ENCODE assay signal across 21 cellular contexts in the genomic region with DNA sequence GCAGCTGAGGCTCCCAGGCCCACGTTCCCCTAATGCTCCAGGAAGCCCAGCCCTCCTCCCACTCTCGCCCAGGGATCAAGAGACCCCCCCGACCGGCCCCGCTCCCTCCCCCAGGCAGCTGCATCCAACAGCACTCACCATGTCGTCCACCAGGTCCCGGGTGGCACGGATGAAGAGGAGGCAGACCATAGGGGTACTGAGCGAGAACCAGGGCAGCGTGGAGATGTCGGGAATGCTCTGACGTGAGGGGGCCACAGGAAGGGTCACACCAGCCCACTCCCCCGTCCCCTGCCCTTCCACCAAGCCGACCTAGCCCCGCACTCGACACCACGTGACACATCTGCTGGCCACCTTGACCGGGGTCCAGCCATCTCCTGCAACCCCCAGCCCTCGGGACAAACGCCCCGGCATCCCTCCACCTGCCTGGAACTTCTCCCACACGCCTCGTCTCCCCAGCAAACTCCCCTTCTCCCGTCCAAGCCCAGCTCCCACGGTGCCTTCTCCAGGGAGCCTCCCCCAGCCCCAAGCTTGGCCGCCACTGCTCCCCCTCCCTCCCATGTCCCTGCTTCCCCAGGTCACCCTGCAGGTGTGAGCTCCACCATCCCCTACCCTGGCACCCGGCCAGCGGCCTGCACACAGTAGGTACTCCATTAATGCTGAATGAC. TPM values are rescaled to one million over a fixed set of nuclear protein-coding genes. Genes with fewer than 3 reads are reported as not detected.
A peak's percentile ranks its signal among the peaks of the same experiment; 100 is the strongest.
DNase-seq lines count a peak whose midpoint lies in the region; ATAC-seq, FAIRE-seq and TF ChIP-seq lines count a peak whose summit lies in the region.
"Had no signal": no experiment of that assay in that cellular context is flagged by ENCODE, and none has a peak within 500 bp of the region (broad histone marks: within the 10 kb centered on the region; RNA-seq: fewer than 3 reads in every experiment).

No MANE protein-coding gene starts in this region.

- WGBS in H1 (ENCODE audit: extremely low coverage in 1 of 2, insufficient coverage in 1 of 2, insufficient read length in 1 of 2, insufficient replicate concordance in 2 of 2, low coverage in 1 of 2, low lambda C conversion rate in 2 of 2, missing lambda C conversion rate in 1 of 2), 2 experiments, result 80% methylated on average over 18 of the region's 28 CpGs; no CpG with 5 or more reads in 1 of the 2 experiments
- no CpG with 5 or more reads among the region's 28 CpGs for WGBS in neuronal stem cell (ENCODE audit: extremely low coverage in 2 of 2, insufficient read length in 2 of 2, insufficient replicate concordance in 1 of 2), 2 donors

- no peaks in the 10 kb centered on the region for H3K9me3 Mint-ChIP-seq in activated T-cell treated with anti-CD3 and anti-CD28 coated beads, Interleukin-2, amount 50 U/mL, for 72 hours
- H3K9me3 Mint-ChIP-seq in activated CD4-positive, alpha-beta memory T cell treated with anti-CD3 and anti-CD28 coated beads for 36 hours, result no peaks in the 10 kb centered on the region
- H3K9me3 Mint-ChIP-seq: CD4-positive, CD25-positive, alpha-beta regulatory T cell; CD8-positive, alpha-beta T cell; H9 had no signal

- H2BK12ac ChIP-seq in H1 (ENCODE audit: low read depth, low read length), result no peak overlapping the region
- no peak overlapping the region for H2BK12ac ChIP-seq in neuronal stem cell (ENCODE audit: low read length)

- H3K27ac ChIP-seq in H1 (ENCODE audit: low read depth, low read length) (no peak overlapping the region), neuronal stem cell (replicated peaks; ENCODE audit: low read length) (no peak overlapping the region), uterus (no peak overlapping the region)
- H3K27ac ChIP-seq: BLaER1, C4-2B, GM23248 had no signal

- no peak for ATAC-seq in activated T-cell treated with anti-CD3 and anti-CD28 coated beads, Interleukin-2, amount 50 U/mL, for 72 hours (replicated peaks in 1 of 2)
- ATAC-seq: CD8-positive, alpha-beta T cell; HCT116 had no signal

- H3K4me3 Mint-ChIP-seq in activated T-cell treated with anti-CD3 and anti-CD28 coated beads, Interleukin-2, amount 50 U/mL, for 72 hours, result no peak overlapping the region
- H3K4me3 Mint-ChIP-seq in activated CD4-positive, alpha-beta memory T cell treated with anti-CD3 and anti-CD28 coated beads for 36 hours, result no peak overlapping the region
- H3K4me3 Mint-ChIP-seq: CD8-positive, alpha-beta T cell; H9 had no signal

- no peaks in the 10 kb centered on the region for H3K9me3 ChIP-seq in H1 (ENCODE audit: insufficient read depth in 2 of 2, low read depth in 1 of 2, low read length in 1 of 2)
- H3K9me3 ChIP-seq in neuronal stem cell (replicated peaks in 1 of 2; ENCODE audit: control insufficient read depth in 2 of 2, insufficient read depth in 1 of 2, low read depth in 1 of 2, low read length in 2 of 2), result no peaks in the 10 kb centered on the region
- H3K9me3 ChIP-seq in uterus, result no peaks in the 10 kb centered on the region
- H3K9me3 ChIP-seq: BLaER1, Caco-2 had no signal

- no peaks in the 10 kb centered on the region for H3K79me2 ChIP-seq in H1 (ENCODE audit: control insufficient read depth in 1 of 2, insufficient read depth in 2 of 2, low read length in 2 of 2)

- DNase-seq in H1 (ENCODE audit: low read depth in 1 of 2, low spot score in 2 of 2), result no peak
- DNase-seq in neuronal stem cell (ENCODE audit: low spot score), result no peak
- DNase-seq in uterus, result no peak
- no peak for DNase-seq in activated T-cell treated with anti-CD3 and anti-CD28 coated beads, Interleukin-2, amount 50 U/mL, for 72 hours
- no peak for DNase-seq in activated CD4-positive, alpha-beta memory T cell treated with anti-CD3 and anti-CD28 coated beads for 36 hours
- DNase-seq: Caco-2; CD4-positive, CD25-positive, alpha-beta regulatory T cell; CD8-positive, alpha-beta T cell; DMS153; DND-41; GM23248; H9 had no signal

- no peak for FAIRE-seq in H1 (lab: Jason Lieb, UNC)
- FAIRE-seq: G401.6, GM12892 had no signal

- no peak overlapping the region for H2AK5ac ChIP-seq in H1 (ENCODE audit: low read depth, low read length)
- peak overlapping the region; percentile 60 for H2AK5ac ChIP-seq in neuronal stem cell (ENCODE audit: low read depth, low read length)

- intact Hi-C loops in uterus (cut with DNase I; ENCODE audit: low total_unique reads), result no loop called here
- intact Hi-C loops in activated CD4-positive, alpha-beta memory T cell treated with anti-CD3 and anti-CD28 coated beads for 36 hours (cut with micrococcal nuclease), result no loop called here

- no peak overlapping the region for H3K18ac ChIP-seq in H1 (ENCODE audit: extremely low read depth, low read length)
- H3K18ac ChIP-seq in neuronal stem cell (ENCODE audit: low read length), result peak overlapping the region; percentile 52

- no peak for TF ChIP-seq RAD21 in Ishikawa (IDR thresholded peaks at IDR 0.05; ENCODE audit: low read depth)
- no peak for TF ChIP-seq RAD21 in H1 (IDR thresholded peaks at IDR 0.05 in 1 of 2, conservative IDR thresholded peaks at IDR 0.05 in 1 of 2; ENCODE audit: low read depth in 2 of 2, low read length in 2 of 2)

- H2BK5ac ChIP-seq in H1 (ENCODE audit: low read depth, low read length) (0 out of 2 replicates have a peak overlapping the region, but pooled peaks have one; percentile 16), neuronal stem cell (ENCODE audit: low read length) (no peak overlapping the region)

- TF ChIP-seq CTCF in H1 (IDR thresholded peaks at IDR 0.05; ENCODE audit: control extremely low read depth in 1 of 3, insufficient read depth in 1 of 3, low read depth in 1 of 3, low read length in 3 of 3) (no peak), uterus (IDR thresholded peaks at IDR 0.05) (no peak)

- no peaks in the 10 kb centered on the region for H3K27me3 Mint-ChIP-seq in activated T-cell treated with anti-CD3 and anti-CD28 coated beads, Interleukin-2, amount 50 U/mL, for 72 hours (ENCODE audit: low read depth)
- H3K27me3 Mint-ChIP-seq in activated CD4-positive, alpha-beta memory T cell treated with anti-CD3 and anti-CD28 coated beads for 36 hours, result no peaks in the 10 kb centered on the region
- H3K27me3 Mint-ChIP-seq: CD4-positive, CD25-positive, alpha-beta regulatory T cell had no signal

- H3K14ac ChIP-seq in H1 (ENCODE audit: insufficient read length) (no peak overlapping the region), neuronal stem cell (ENCODE audit: low read length) (no peak overlapping the region)

- CTCF ChIA-PET in H1 (lab: Charles Lee; ENCODE audit: partially characterized antibody), result interaction anchor here (0.6 to 6.2 kb wide), 10 partner anchors 11 to 261 kb away, joined by 3 to 73 read pairs (median 4); no protein-coding TSS in a partner anchor
- CTCF ChIA-PET in activated CD4-positive, alpha-beta memory T cell treated with anti-CD3 and anti-CD28 coated beads for 36 hours (lab: Charles Lee), result no interaction called here

- H4K8ac ChIP-seq in H1 (ENCODE audit: extremely low read depth, insufficient read depth, low read length) (peak overlapping the region; percentile 51; the same call in 1 of the 2 replicates), neuronal stem cell (ENCODE audit: low read depth, low read length) (no peak overlapping the region)

- H3K27me3 ChIP-seq in H1 (replicated peaks in 1 of 4; ENCODE audit: control insufficient read depth in 3 of 4, extremely low read depth in 1 of 4, insufficient read depth in 3 of 4, low read length in 3 of 4) (peaks cover 0 to 6% (median 0%) of the 10 kb centered on the region in 4 experiments; a peak in 3 of 7 replicates), neuronal stem cell (ENCODE audit: control insufficient read depth in 3 of 3, insufficient read depth in 3 of 3, low read depth in 1 of 3, low read length in 3 of 3) (peaks cover 0 to 5% (median 3%) of the 10 kb centered on the region in 3 experiments), uterus (no peaks in the 10 kb centered on the region)
- H3K27me3 ChIP-seq: BLaER1 had no signal

- POLR2A ChIA-PET in H1 (lab: Charles Lee; ENCODE audit: partially characterized antibody), result no interaction called here
- POLR2A ChIA-PET in activated CD4-positive, alpha-beta memory T cell treated with anti-CD3 and anti-CD28 coated beads for 36 hours (lab: Charles Lee), result no interaction called here

- H3K4me2 ChIP-seq in H1 (ENCODE audit: insufficient read depth in 1 of 2, low read depth in 2 of 2, low read length in 2 of 2) (no peak overlapping the region), neuronal stem cell (ENCODE audit: insufficient read depth, low read length, poor library complexity, severe bottlenecking) (no peak overlapping the region)
- H3K4me2 ChIP-seq: BLaER1 had no signal

- H3K23ac ChIP-seq in H1 (ENCODE audit: insufficient read length) (no peak overlapping the region), neuronal stem cell (ENCODE audit: low read depth, low read length, poor library complexity) (peak overlapping the region; percentile 65)

- H3K4ac ChIP-seq in H1 (replicated peaks; ENCODE audit: insufficient read length, low read depth, low read length) (no peak overlapping the region), neuronal stem cell (ENCODE audit: low read length) (no peak overlapping the region)

- H4K20me1 ChIP-seq in H1 (replicated peaks in 1 of 2; ENCODE audit: control insufficient read depth in 1 of 2, insufficient read depth in 2 of 2, low read length in 2 of 2), result no peaks in the 10 kb centered on the region
- H4K20me1 ChIP-seq: BLaER1 had no signal

- no peak overlapping the region for H3K9ac ChIP-seq in H1 (replicated peaks in 1 of 4; ENCODE audit: extremely low read depth in 1 of 4, low read depth in 3 of 4, low read length in 3 of 4)
- H3K9ac ChIP-seq in neuronal stem cell (ENCODE audit: low read depth, low read length, poor library complexity), result no peak overlapping the region
- H3K9ac ChIP-seq: BLaER1, GM23248 had no signal

- no peak overlapping the region for H2BK120ac ChIP-seq in H1 (replicated peaks; ENCODE audit: low read depth, low read length)
- peak overlapping the region; percentile 1 for H2BK120ac ChIP-seq in neuronal stem cell (ENCODE audit: low read depth, low read length)

- H3K56ac ChIP-seq in H1 (replicated peaks; ENCODE audit: insufficient read length, low read depth, low read length), result no peak overlapping the region

- no peak overlapping the region for H2BK20ac ChIP-seq in H1 (ENCODE audit: low read length)

- H2BK15ac ChIP-seq in H1 (ENCODE audit: low read length), result no peak overlapping the region
- peak overlapping the region; percentile 49 for H2BK15ac ChIP-seq in neuronal stem cell (ENCODE audit: low read length)

- no peaks in the 10 kb centered on the region; the same call in 1 of the 2 replicates for H3K23me2 ChIP-seq in H1 (ENCODE audit: low read depth, low read length)

- no peak overlapping the region for H4K91ac ChIP-seq in H1 (replicated peaks; ENCODE audit: insufficient read length, low read length)
- H4K91ac ChIP-seq in neuronal stem cell (ENCODE audit: low read depth, low read length, poor library complexity), result no peak overlapping the region

- H4K5ac ChIP-seq in H1 (ENCODE audit: insufficient read length, low read depth, low read length), result no peak overlapping the region

- H3K36me3 Mint-ChIP-seq in activated T-cell treated with anti-CD3 and anti-CD28 coated beads, Interleukin-2, amount 50 U/mL, for 72 hours (ENCODE audit: insufficient read depth in 2 of 2), result no peaks in the 10 kb centered on the region
- H3K36me3 Mint-ChIP-seq in activated CD4-positive, alpha-beta memory T cell treated with anti-CD3 and anti-CD28 coated beads for 36 hours, result no peaks in the 10 kb centered on the region
- H3K36me3 Mint-ChIP-seq: CD4-positive, CD25-positive, alpha-beta regulatory T cell; CD8-positive, alpha-beta T cell had no signal

- H3K27ac Mint-ChIP-seq in activated T-cell treated with anti-CD3 and anti-CD28 coated beads, Interleukin-2, amount 50 U/mL, for 72 hours, result no peak overlapping the region
- no peak overlapping the region for H3K27ac Mint-ChIP-seq in activated CD4-positive, alpha-beta memory T cell treated with anti-CD3 and anti-CD28 coated beads for 36 hours
- H3K27ac Mint-ChIP-seq: CD4-positive, CD25-positive, alpha-beta regulatory T cell; CD8-positive, alpha-beta T cell; H9 had no signal

- TF ChIP-seq EP300 in Ishikawa (IDR thresholded peaks at IDR 0.05; ENCODE audit: borderline replicate concordance) (no peak), H1 (IDR thresholded peaks at IDR 0.05; ENCODE audit: borderline replicate concordance in 1 of 2, low read depth in 2 of 2, low read length in 2 of 2) (no peak)

- TF ChIP-seq POLR2A in H1 (IDR thresholded peaks at IDR 0.05; ENCODE audit: control extremely low read depth in 1 of 2, low read depth in 2 of 2, low read length in 2 of 2), result no peak
- no peak for TF ChIP-seq POLR2A in uterus (IDR thresholded peaks at IDR 0.05)

- H2AFZ ChIP-seq in H1 (ENCODE audit: low read length), result no peak overlapping the region
- H2AFZ ChIP-seq in neuronal stem cell (ENCODE audit: low read length), result no peak overlapping the region
- H2AFZ ChIP-seq: GM23248 had no signal

- no peaks in the 10 kb centered on the region for H3K36me3 ChIP-seq in H1 (ENCODE audit: control insufficient read depth in 2 of 4, insufficient read depth in 4 of 4, low read length in 3 of 4)
- H3K36me3 ChIP-seq in neuronal stem cell (replicated peaks in 1 of 2; ENCODE audit: control insufficient read depth in 2 of 2, insufficient read depth in 2 of 2, low read length in 2 of 2), result no peaks in the 10 kb centered on the region
- H3K36me3 ChIP-seq in uterus, result no peaks in the 10 kb centered on the region

- H3K79me1 ChIP-seq in H1 (ENCODE audit: low read depth, low read length) (no peaks in the 10 kb centered on the region; the same call in 1 of the 2 replicates), neuronal stem cell (ENCODE audit: low read depth, low read length) (peaks cover 2% of the 10 kb centered on the region)

- H3K4me1 Mint-ChIP-seq in activated T-cell treated with anti-CD3 and anti-CD28 coated beads, Interleukin-2, amount 50 U/mL, for 72 hours (ENCODE audit: low read depth), result peaks cover 8% of the 10 kb centered on the region
- H3K4me1 Mint-ChIP-seq in activated CD4-positive, alpha-beta memory T cell treated with anti-CD3 and anti-CD28 coated beads for 36 hours (ENCODE audit: low read depth), result peaks cover 5% of the 10 kb centered on the region

- H3K4me3 ChIP-seq in H1 (ENCODE audit: extremely low read depth in 1 of 4, insufficient read depth in 2 of 4, low read depth in 3 of 4, low read length in 4 of 4), result no peak overlapping the region
- H3K4me3 ChIP-seq in neuronal stem cell (ENCODE audit: low read length in 2 of 2), result peak overlapping the region in 1 of 2 donors; percentile 17
- H3K4me3 ChIP-seq in uterus, result no peak overlapping the region
- H3K4me3 ChIP-seq: BLaER1, GM23248 had no signal

- H3K4me1 ChIP-seq in H1 (replicated peaks in 1 of 4; ENCODE audit: control insufficient read depth in 3 of 4, insufficient read depth in 4 of 4, low read length in 3 of 4), result no peaks in the 10 kb centered on the region
- H3K4me1 ChIP-seq in neuronal stem cell (ENCODE audit: control insufficient read depth in 2 of 2, insufficient read depth in 1 of 2, low read depth in 1 of 2, low read length in 2 of 2), result peaks cover 0 to 3% of the 10 kb centered on the region in 2 donors
- H3K4me1 ChIP-seq in uterus, result peaks cover 0 to 5% of the 10 kb centered on the region in 2 donors
- H3K4me1 ChIP-seq: Caco-2 had no signal

RNA-seq across cellular contexts. Expression of a gene that starts 4.9 kb away (rescaled TPM):
- total RNA-seq in H1 (2021; fragmentation: NEBNext Ultra II Directional; extraction: Animal tissue kit (Norgen Biotek cat#: 25700)), result 2.9 and 4.1 TPM in 2 replicates
- polyA plus RNA-seq in H1 (2011; rRNA removed), result 9.3 and 10.0 TPM in 2 replicates
- polyA plus RNA-seq in H1 (2011; cell fraction: cytosol; rRNA removed), result 9.1 TPM
- polyA plus RNA-seq in H1 (2011; cell fraction: nucleus; rRNA removed), result 19.8 TPM
- polyA plus RNA-seq in H1 (2012, experiment 1 of 2), result 4.2 to 8.7 TPM (median 7.7 TPM) in 4 replicates
- polyA plus RNA-seq in H1 (2012, experiment 2 of 2), result 4.7 TPM
- polyA plus RNA-seq in H1 (2013, experiment 1 of 2), result 5.4 TPM
- polyA plus RNA-seq in H1 (2013, experiment 2 of 2), result 4.9 TPM
- 4.7 and 7.9 TPM in 2 replicates for polyA minus RNA-seq in H1 (2011; rRNA and poly(A)+ RNA removed)
- 5.4 TPM for polyA minus RNA-seq in H1 (2011; cell fraction: cytosol; rRNA and poly(A)+ RNA removed)
- polyA minus RNA-seq in H1 (2011; cell fraction: nucleus; rRNA and poly(A)+ RNA removed), result 5.2 TPM
- polyA plus RNA-seq in neuronal stem cell (2013, experiment 1 of 2), result 0.79 TPM
- polyA plus RNA-seq in neuronal stem cell (2013, experiment 2 of 2), result 0.80 TPM
- 1 to 10 TPM in 3 of 4 donors, not detected in 1; 1.0 to 3.3 (median 1.7) TPM for total RNA-seq in uterus
- 10 to 100 TPM; 12.1 to 12.8 TPM for total RNA-seq in activated T-cell treated with anti-CD3 and anti-CD28 coated beads, Interleukin-2, amount 50 U/mL, for 72 hours
- 1 to 10 TPM; 9.6 to 10.0 TPM for total RNA-seq in activated CD4-positive, alpha-beta memory T cell treated with anti-CD3 and anti-CD28 coated beads for 36 hours

RNA-seq across cellular contexts. Expression of a gene that starts 41.1 kb away (rescaled TPM):
- total RNA-seq in H1 (2021; fragmentation: NEBNext Ultra II Directional; extraction: Animal tissue kit (Norgen Biotek cat#: 25700)), result 42.4 and 44.3 TPM in 2 replicates
- 44.3 and 69.6 TPM in 2 replicates for polyA plus RNA-seq in H1 (2011; rRNA removed)
- 21.3 TPM for polyA plus RNA-seq in H1 (2011; cell fraction: cytosol; rRNA removed)
- 69.2 TPM for polyA plus RNA-seq in H1 (2011; cell fraction: nucleus; rRNA removed)
- 35.1 to 44.9 TPM (median 43.7 TPM) in 4 replicates for polyA plus RNA-seq in H1 (2012, experiment 1 of 2)
- polyA plus RNA-seq in H1 (2012, experiment 2 of 2), result 33.4 TPM
- 22.8 TPM for polyA plus RNA-seq in H1 (2013, experiment 1 of 2)
- polyA plus RNA-seq in H1 (2013, experiment 2 of 2), result 21.3 TPM
- 18.8 and 19.5 TPM in 2 replicates for polyA minus RNA-seq in H1 (2011; rRNA and poly(A)+ RNA removed)
- 24.8 TPM for polyA minus RNA-seq in H1 (2011; cell fraction: cytosol; rRNA and poly(A)+ RNA removed)
- polyA minus RNA-seq in H1 (2011; cell fraction: nucleus; rRNA and poly(A)+ RNA removed), result 20.1 TPM
- 15.0 TPM for polyA plus RNA-seq in neuronal stem cell (2013, experiment 1 of 2)
- polyA plus RNA-seq in neuronal stem cell (2013, experiment 2 of 2), result 16.5 TPM
- 10 to 100 TPM in 2 of 4 donors, 1 to 10 TPM in 2; 1.5 to 67.4 (median 25.1) TPM for total RNA-seq in uterus
- total RNA-seq in activated T-cell treated with anti-CD3 and anti-CD28 coated beads, Interleukin-2, amount 50 U/mL, for 72 hours, result 10 to 100 TPM; 41.4 to 46.5 TPM
- total RNA-seq in activated CD4-positive, alpha-beta memory T cell treated with anti-CD3 and anti-CD28 coated beads for 36 hours, result 10 to 100 TPM; 41.9 to 45.3 TPM

RNA-seq across cellular contexts. Expression of a gene that starts 53.9 kb away (rescaled TPM):
- total RNA-seq in H1 (2021; fragmentation: NEBNext Ultra II Directional; extraction: Animal tissue kit (Norgen Biotek cat#: 25700)), result not detected in 2 replicates
- polyA plus RNA-seq in H1 (2011; rRNA removed), result not detected in 2 replicates
- polyA plus RNA-seq in H1 (2011; cell fraction: cytosol; rRNA removed), result not detected
- not detected for polyA plus RNA-seq in H1 (2011; cell fraction: nucleus; rRNA removed)
- 0.04 TPM in 1 of 4 replicates, not detected in the others for polyA plus RNA-seq in H1 (2012, experiment 1 of 2)
- polyA plus RNA-seq in H1 (2012, experiment 2 of 2), result 0.01 TPM
- polyA plus RNA-seq in H1 (2013, experiment 1 of 2), result not detected
- polyA plus RNA-seq in H1 (2013, experiment 2 of 2), result not detected
- polyA minus RNA-seq in H1 (2011; rRNA and poly(A)+ RNA removed), result not detected in 2 replicates
- polyA minus RNA-seq in H1 (2011; cell fraction: cytosol; rRNA and poly(A)+ RNA removed), result not detected
- polyA minus RNA-seq in H1 (2011; cell fraction: nucleus; rRNA and poly(A)+ RNA removed), result not detected
- polyA plus RNA-seq in neuronal stem cell (2013, experiment 1 of 2), result 0.03 TPM
- polyA plus RNA-seq in neuronal stem cell (2013, experiment 2 of 2), result 0.01 TPM
- total RNA-seq in uterus, result not detected
- not detected for total RNA-seq in activated T-cell treated with anti-CD3 and anti-CD28 coated beads, Interleukin-2, amount 50 U/mL, for 72 hours
- total RNA-seq in activated CD4-positive, alpha-beta memory T cell treated with anti-CD3 and anti-CD28 coated beads for 36 hours, result not detected
- total RNA-seq: A172; A673; Caco-2; CD4-positive, CD25-positive, alpha-beta regulatory T cell; CD8-positive, alpha-beta T cell; GM23248; H4 had no signal
- polyA plus RNA-seq: CD4-positive, CD25-positive, alpha-beta regulatory T cell; GM23248 had no signal

RNA-seq across cellular contexts. Expression of a gene that starts 56.2 kb away (rescaled TPM):
- 45.9 and 53.2 TPM in 2 replicates for total RNA-seq in H1 (2021; fragmentation: NEBNext Ultra II Directional; extraction: Animal tissue kit (Norgen Biotek cat#: 25700))
- polyA plus RNA-seq in H1 (2011; rRNA removed), result 14.3 and 44.7 TPM in 2 replicates
- polyA plus RNA-seq in H1 (2011; cell fraction: cytosol; rRNA removed), result 15.0 TPM
- polyA plus RNA-seq in H1 (2011; cell fraction: nucleus; rRNA removed), result 29.0 TPM
- 15.6 to 26.7 TPM (median 23.8 TPM) in 4 replicates for polyA plus RNA-seq in H1 (2012, experiment 1 of 2)
- polyA plus RNA-seq in H1 (2012, experiment 2 of 2), result 21.5 TPM
- polyA plus RNA-seq in H1 (2013, experiment 1 of 2), result 27.2 TPM
- polyA plus RNA-seq in H1 (2013, experiment 2 of 2), result 28.5 TPM
- polyA minus RNA-seq in H1 (2011; rRNA and poly(A)+ RNA removed), result 1.1 and 2.2 TPM in 2 replicates
- 32.1 TPM for polyA minus RNA-seq in H1 (2011; cell fraction: cytosol; rRNA and poly(A)+ RNA removed)
- 10.4 TPM for polyA minus RNA-seq in H1 (2011; cell fraction: nucleus; rRNA and poly(A)+ RNA removed)
- 12.8 TPM for polyA plus RNA-seq in neuronal stem cell (2013, experiment 1 of 2)
- polyA plus RNA-seq in neuronal stem cell (2013, experiment 2 of 2), result 12.5 TPM
- total RNA-seq in uterus, result 10 to 100 TPM in 1 of 4 donors, 1 to 10 TPM in 1, under 1 TPM in 1, not detected in 1; 0.26 to 17.7 (median 3.9) TPM
- 10 to 100 TPM; 26.4 to 27.5 TPM for total RNA-seq in activated T-cell treated with anti-CD3 and anti-CD28 coated beads, Interleukin-2, amount 50 U/mL, for 72 hours
- 10 to 100 TPM; 23.3 to 24.2 TPM for total RNA-seq in activated CD4-positive, alpha-beta memory T cell treated with anti-CD3 and anti-CD28 coated beads for 36 hours
